12 cellular contexts compared by ENCODE assay signal in the genomic region with DNA sequence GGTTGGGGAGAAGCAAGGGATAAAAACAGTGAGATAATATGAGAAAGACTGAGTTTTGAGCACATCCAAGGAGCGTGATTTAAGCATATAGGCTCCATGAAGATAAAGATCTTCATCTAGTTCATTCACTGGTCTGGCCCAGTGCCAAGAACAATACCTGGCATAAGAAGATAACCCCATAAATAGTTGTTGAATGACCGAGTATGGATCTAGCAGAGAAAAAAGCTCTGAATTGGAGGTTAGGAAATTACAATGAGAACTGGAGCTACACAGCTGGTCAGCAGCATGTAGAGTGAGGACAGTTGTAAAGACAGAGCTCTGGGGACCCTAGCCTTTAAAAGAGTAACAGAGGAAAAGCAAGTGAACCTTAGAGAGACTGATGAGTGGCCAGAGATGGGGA. TPM values are rescaled to one million over a fixed set of nuclear protein-coding genes. Genes with fewer than 3 reads are reported as not detected.
A peak's percentile ranks its signal among the peaks of the same experiment; 100 is the strongest.
DNase-seq lines count a peak whose midpoint lies in the region; TF ChIP-seq lines count a peak whose summit lies in the region.
"Had no signal": no experiment of that assay in that cellular context is flagged by ENCODE, and none has a peak within 500 bp of the region (broad histone marks: within the 10 kb centered on the region; RNA-seq: fewer than 3 reads in every experiment).

No MANE protein-coding gene starts in this region.

- H3K27ac Mint-ChIP-seq in type B pancreatic cell, result peak overlapping the region; percentile 14
- H3K27ac Mint-ChIP-seq: endodermal cell had no signal

- peaks cover 9% of the 10 kb centered on the region for H3K4me1 Mint-ChIP-seq in type B pancreatic cell (ENCODE audit: unreplicated experiment)

- no peak for TF ChIP-seq CTCF in type B pancreatic cell (conservative IDR thresholded peaks at IDR 0.05)

- H3K27me3 Mint-ChIP-seq in type B pancreatic cell, result no peaks in the 10 kb centered on the region

- H3K9me3 Mint-ChIP-seq in type B pancreatic cell, result peaks cover 6% of the 10 kb centered on the region

- DNase-seq in NCI-H748 (lab: John Stamatoyannopoulos, UW; ENCODE audit: unreplicated experiment), result peak; percentile 43
- no peak for DNase-seq in NCI-H748 treated with DMSO at 0.1 percent for 48 hours (lab: John Stamatoyannopoulos, UW)
- DNase-seq in OCI-M1 (lab: John Stamatoyannopoulos, UW), result peak; percentile 55
- peak; percentile 51 for DNase-seq in dermis blood vessel endothelial cell
- no peak for DNase-seq in type B pancreatic cell (ENCODE audit: extremely low spot score, unreplicated experiment)
- DNase-seq in DMS79 treated with DMSO at 0.1 percent for 48 hours (lab: John Stamatoyannopoulos, UW), result no peak
- DNase-seq in pons (ENCODE audit: low spot score), result no peak
- no peak for DNase-seq in SW 1271 (lab: John Stamatoyannopoulos, UW)
- DNase-seq: endodermal cell, hypothalamus, NCI-H2107, occipital lobe had no signal

- H3K36me3 Mint-ChIP-seq in type B pancreatic cell, result no peaks in the 10 kb centered on the region

- peak overlapping the region; percentile 19 for H3K4me3 Mint-ChIP-seq in type B pancreatic cell
- H3K4me3 Mint-ChIP-seq: endodermal cell had no signal

RNA-seq across cellular contexts. Expression of a gene that starts 33.0 kb away (rescaled TPM):
- total RNA-seq in dermis blood vessel endothelial cell, result 0.19 and 0.51 TPM in 2 replicates
- 70.3 and 73.9 TPM in 2 replicates for total RNA-seq in type B pancreatic cell (ENCODE audit: low replicate concordance)

Comparison
In these comparisons a context has a peak if more than half of its experiments do, and no peak if none do; other contexts are left out.
1. DNase-seq: peak in NCI-H748 (single experiment), OCI-M1 (single experiment) and dermis blood vessel endothelial cell (single experiment); none in NCI-H748 treated with DMSO at 0.1 percent for 48 hours (single experiment), type B pancreatic cell (single experiment), DMS79 treated with DMSO at 0.1 percent for 48 hours (single experiment), pons (single experiment) and SW 1271 (0 of 2).
2. RNA of a gene that starts 33.0 kb away (total RNA-seq): 70.3 to 73.9 TPM in type B pancreatic cell; 0.19 to 0.51 TPM in dermis blood vessel endothelial cell; every median in the first group is over 10 times any median in the second.